Comparison of ENCODE assay signal across 8 cellular contexts in genomic region chrX:151082077-151082948, GRCh38.
DNase-seq lines count a peak whose midpoint lies in the region; ATAC-seq, FAIRE-seq and TF ChIP-seq lines count a peak whose summit lies in the region.

No MANE protein-coding gene starts in this region.

- no peaks in the 10 kb centered on the region for H3K36me3 ChIP-seq in Panc1 (ENCODE audit: control insufficient read depth, insufficient read depth, low read length)
- H3K36me3 ChIP-seq in testis (ENCODE audit: low read depth, missing control alignments), result no peaks in the 10 kb centered on the region

- WGBS in testis, 2 donors, result 0 to 4% methylated on average over 4 to 40 of the region's 41 CpGs

- no peak for FAIRE-seq in D721Med (lab: Jason Lieb, UNC)

- H3K36me3 Mint-ChIP-seq in activated T-helper 2 cell treated with anti-CD3 and anti-CD28 coated beads, Interferon-gamma antibody, Interleukin-2, Interleukin-4, amounts not matched to agents 10 μg/mL and 5 μg/mL and 100 μg/mL, durations not matched to agents 14 hours and 24 hours and 36 hours (ENCODE audit: low read depth), result no peaks in the 10 kb centered on the region

- intact Hi-C loops in Panc1 (cut with micrococcal nuclease; ENCODE audit: unreplicated experiment) (loop anchor here (1.0 to 5.0 kb wide), 2 partner anchors 90 to 309 kb away; no protein-coding TSS in a partner anchor), testis (cut with DNase I; ENCODE audit: low total_unique reads) (loop anchor here (5.0 kb wide), 1 partner anchor 310 kb away; no protein-coding TSS in a partner anchor)
- intact Hi-C loops in activated T-helper 2 cell treated with anti-CD3 and anti-CD28 coated beads, Interferon-gamma antibody, Interleukin-2, Interleukin-4, amounts not matched to agents 10 μg/mL and 5 μg/mL and 100 μg/mL, durations not matched to agents 14 hours and 24 hours and 36 hours (cut with micrococcal nuclease), result loop anchor here (1.0 kb wide), 1 partner anchor 310 kb away; no protein-coding TSS in a partner anchor

- H3K4me3 ChIP-seq in Panc1 (ENCODE audit: low read depth in 2 of 2, low read length in 2 of 2) (peak overlapping the region; percentile 17 to 52), testis (no peak overlapping the region)

- TF ChIP-seq POLR2A in testis (IDR thresholded peaks at IDR 0.05), result no peak

- H3K9me3 ChIP-seq in Panc1 (ENCODE audit: control insufficient read depth, insufficient read depth, low read depth, low read length) (no peaks in the 10 kb centered on the region), testis (no peaks in the 10 kb centered on the region)

- ATAC-seq in Panc1, result peak; percentile 96
- ATAC-seq in foreskin keratinocyte, result peak; percentile 94

- POLR2A ChIA-PET in Panc1 (lab: Charles Lee), result no interaction called here

- in situ Hi-C loops in Panc1 (cut with HindIII; ENCODE audit: low pct_unique_long_range_greater_than_20kb, low sequenced_read_pairs), result no loop called here

- no peaks in the 10 kb centered on the region for H3K9me3 Mint-ChIP-seq in activated T-helper 2 cell treated with anti-CD3 and anti-CD28 coated beads, Interferon-gamma antibody, Interleukin-2, Interleukin-4, amounts not matched to agents 10 μg/mL and 5 μg/mL and 100 μg/mL, durations not matched to agents 14 hours and 24 hours and 36 hours

- H3K4me1 ChIP-seq in Panc1 (ENCODE audit: control insufficient read depth, insufficient read depth, low read length), result 0 out of 2 replicates have a peak, but pooled peaks cover 4% of the 10 kb centered on the region
- no peaks in the 10 kb centered on the region for H3K4me1 ChIP-seq in foreskin keratinocyte
- no peaks in the 10 kb centered on the region for H3K4me1 ChIP-seq in testis

- H3K4me3 Mint-ChIP-seq in activated T-helper 2 cell treated with anti-CD3 and anti-CD28 coated beads, Interferon-gamma antibody, Interleukin-2, Interleukin-4, amounts not matched to agents 10 μg/mL and 5 μg/mL and 100 μg/mL, durations not matched to agents 14 hours and 24 hours and 36 hours (ENCODE audit: low read depth), result no peak overlapping the region

- peaks cover 22% of the 10 kb centered on the region for H3K27me3 Mint-ChIP-seq in activated T-helper 2 cell treated with anti-CD3 and anti-CD28 coated beads, Interferon-gamma antibody, Interleukin-2, Interleukin-4, amounts not matched to agents 10 μg/mL and 5 μg/mL and 100 μg/mL, durations not matched to agents 14 hours and 24 hours and 36 hours (ENCODE audit: low read depth)

- BruUV-seq in Panc1 (replicated peaks; lab: Mats Ljungman, UMichigan), result no TSS peak

- TF ChIP-seq CTCF in D721Med (IDR thresholded peaks at IDR 0.05; ENCODE audit: insufficient read depth, missing control alignments) (peak; percentile 63), GM20000 (IDR thresholded peaks at IDR 0.05; ENCODE audit: extremely low read depth, missing control alignments) (peak; percentile 74), Panc1 (IDR thresholded peaks at IDR 0.05) (peak; percentile 98), foreskin keratinocyte (conservative IDR thresholded peaks at IDR 0.05) (peak; percentile 87), testis (IDR thresholded peaks at IDR 0.05) (peak; percentile 77 to 91 (median 90))

- CTCF ChIA-PET in Panc1 (lab: Charles Lee), result interaction anchor here (0.5 to 2.0 kb wide), 5 partner anchors 159 to 499 kb away, joined by 3 to 13 read pairs (median 4); no protein-coding TSS in a partner anchor

- peaks cover 2% of the 10 kb centered on the region for H3K27me3 ChIP-seq in Panc1 (ENCODE audit: control insufficient read depth, insufficient read depth, low read length)
- H3K27me3 ChIP-seq in foreskin keratinocyte, result no peaks in the 10 kb centered on the region
- H3K27me3 ChIP-seq in testis, result no peaks in the 10 kb centered on the region

- DNase-seq in D721Med (ENCODE audit: insufficient read length, low spot score) (peak; percentile 34), GM20000 (ENCODE audit: low spot score) (peak; percentile 56), HS-5 (ENCODE audit: low read depth) (peak; percentile 9), Panc1 (ENCODE audit: low read depth, low spot score) (peak; percentile 35), foreskin keratinocyte (peak in 1 of 2 donors; percentile 12), occipital lobe (lab: John Stamatoyannopoulos, UW) (peak; percentile 37), testis (peak; percentile 79)
- DNase-seq in activated T-helper 2 cell treated with anti-CD3 and anti-CD28 coated beads, Interferon-gamma antibody, Interleukin-2, Interleukin-4, amounts not matched to agents 10 μg/mL and 5 μg/mL and 100 μg/mL, durations not matched to agents 14 hours and 24 hours and 36 hours (ENCODE audit: low spot score), result peak; percentile 39

- H3K4me1 Mint-ChIP-seq in activated T-helper 2 cell treated with anti-CD3 and anti-CD28 coated beads, Interferon-gamma antibody, Interleukin-2, Interleukin-4, amounts not matched to agents 10 μg/mL and 5 μg/mL and 100 μg/mL, durations not matched to agents 14 hours and 24 hours and 36 hours (ENCODE audit: low read depth), result no peaks in the 10 kb centered on the region

- H3K27ac ChIP-seq in Panc1 (ENCODE audit: low read length) (0 out of 2 replicates have a peak overlapping the region, but pooled peaks have one; percentile 18), foreskin keratinocyte (no peak overlapping the region), testis (no peak overlapping the region)

- no peak overlapping the region for H3K27ac Mint-ChIP-seq in activated T-helper 2 cell treated with anti-CD3 and anti-CD28 coated beads, Interferon-gamma antibody, Interleukin-2, Interleukin-4, amounts not matched to agents 10 μg/mL and 5 μg/mL and 100 μg/mL, durations not matched to agents 14 hours and 24 hours and 36 hours

Comparison
In these comparisons a context has a peak if more than half of its experiments do, and no peak if none do; other contexts are left out.
1. H3K4me3 ChIP-seq: peak in Panc1 (2 of 2); none in testis (0 of 2).
2. Peak in every context shown above with its lines, with median percentiles within 50 percentile points of each other: CTCF ChIP-seq.